Comparison of ENCODE assay signal across 27 cellular contexts in the genomic region with DNA sequence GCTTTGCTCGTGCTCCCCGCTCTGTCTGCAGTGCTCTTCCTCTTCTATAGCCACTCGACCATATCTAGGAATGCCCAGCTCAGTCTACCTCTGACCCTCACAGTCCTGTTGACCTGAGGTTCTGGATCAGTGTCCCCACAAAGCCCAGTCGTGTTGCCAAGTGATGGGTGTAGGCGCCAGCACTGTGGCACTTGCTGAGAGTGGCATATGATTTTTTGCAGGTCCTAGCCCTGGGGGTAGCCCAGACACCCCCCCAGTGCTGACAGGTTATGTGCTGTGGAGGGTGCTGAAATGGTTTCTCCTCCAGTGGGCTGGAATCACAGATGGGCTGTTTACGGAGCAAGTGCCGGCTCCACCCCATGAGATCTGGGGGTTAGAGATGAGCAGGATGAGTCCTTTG.
"Had no signal": no experiment of that assay in that cellular context is flagged by ENCODE, and none has a peak within 500 bp of the region (broad histone marks: within the 10 kb centered on the region; RNA-seq: fewer than 3 reads in every experiment).

No MANE protein-coding gene starts in this region.

- H3K4me3 ChIP-seq: adrenal gland, body of pancreas, cardiac muscle cell, ovary, prostate gland, testis, uterus had no signal

- H3K4me1 Mint-ChIP-seq: activated CD4-positive, alpha-beta T cell treated with anti-CD3 and anti-CD28 coated beads for 36 hours; activated naive CD4-positive, alpha-beta T cell treated with anti-CD3 and anti-CD28 coated beads, Interleukin-2, amount 10 ng/mL, durations not matched to agents 7 days and 5 days; mesothelial cell of epicardium; nephron progenitor cell; T-cell had no signal

- ATAC-seq: activated CD4-positive, alpha-beta T cell treated with anti-CD3 and anti-CD28 coated beads for 36 hours; activated T-cell treated with anti-CD3 and anti-CD28 coated beads, Interleukin-2, amount 50 U/mL, for 72 hours; body of pancreas; effector memory CD8-positive, alpha-beta T cell; esophagus mucosa; stimulated activated naive CD8-positive, alpha-beta T cell treated with anti-CD3 and anti-CD28 coated beads, Interleukin-15, Interleukin-2, amounts not matched to agents 100 U/mL and 50 U/mL, for 24 hours; T-cell had no signal

- H3K36me3 Mint-ChIP-seq: naive B cell had no signal

- H3K9me3 Mint-ChIP-seq: activated naive CD4-positive, alpha-beta T cell treated with anti-CD3 and anti-CD28 coated beads, Interleukin-2, amount 10 ng/mL, durations not matched to agents 7 days and 5 days; activated T-cell treated with anti-CD3 and anti-CD28 coated beads, Interleukin-2, amount 50 U/mL, for 72 hours; effector memory CD8-positive, alpha-beta T cell; mesothelial cell of epicardium; naive B cell; nephron progenitor cell; T-cell; T-helper 2 cell treated with Interferon-gamma antibody and Interleukin-4, amounts not matched to agents 5 μg/mL and 100 μg/mL, for 36 hours had no signal

- H3K27ac Mint-ChIP-seq: activated CD4-positive, alpha-beta T cell treated with anti-CD3 and anti-CD28 coated beads for 36 hours; activated naive CD4-positive, alpha-beta T cell treated with anti-CD3 and anti-CD28 coated beads, Interleukin-2, amount 10 ng/mL, durations not matched to agents 7 days and 5 days; activated T-cell treated with anti-CD3 and anti-CD28 coated beads, Interleukin-2, amount 50 U/mL, for 72 hours; mesothelial cell of epicardium; nephron progenitor cell; T-cell; T-helper 2 cell treated with Interferon-gamma antibody and Interleukin-4, amounts not matched to agents 5 μg/mL and 100 μg/mL, for 36 hours had no signal

- DNase-seq: activated CD4-positive, alpha-beta T cell treated with anti-CD3 and anti-CD28 coated beads for 36 hours; activated CD4-positive, alpha-beta T cell treated with anti-CD3 and anti-CD28 coated beads, Interleukin-2, amount 50 U/mL, for 4 hours; activated CD4-positive, CD25-positive, alpha-beta regulatory T cell; activated T-cell treated with anti-CD3 and anti-CD28 coated beads for 4 hours; activated T-cell treated with anti-CD3 and anti-CD28 coated beads, Interleukin-2, amount 50 U/mL, for 72 hours; body of pancreas; cortex of kidney; effector memory CD8-positive, alpha-beta T cell; foreskin fibroblast; mammary epithelial cell; naive B cell; nephron progenitor cell; ovary; retina; stimulated activated naive CD8-positive, alpha-beta T cell treated with anti-CD3 and anti-CD28 coated beads, Interleukin-15, Interleukin-2, amounts not matched to agents 100 U/mL and 50 U/mL, for 24 hours; T-cell; testis; trophoblast cell; uterus had no signal

- H3K9me3 ChIP-seq: adrenal gland, body of pancreas, neutrophil, ovary, prostate gland, testis, uterus had no signal

- H3K27me3 Mint-ChIP-seq: activated CD4-positive, alpha-beta T cell treated with anti-CD3 and anti-CD28 coated beads for 36 hours; activated naive CD4-positive, alpha-beta T cell treated with anti-CD3 and anti-CD28 coated beads, Interleukin-2, amount 10 ng/mL, durations not matched to agents 7 days and 5 days; effector memory CD8-positive, alpha-beta T cell; naive B cell; T-cell had no signal

- H3K4me1 ChIP-seq: adrenal gland, body of pancreas, prostate gland, testis, uterus had no signal

- H3K4me3 Mint-ChIP-seq: activated CD4-positive, alpha-beta T cell treated with anti-CD3 and anti-CD28 coated beads for 36 hours; activated naive CD4-positive, alpha-beta T cell treated with anti-CD3 and anti-CD28 coated beads, Interleukin-2, amount 10 ng/mL, durations not matched to agents 7 days and 5 days; activated T-cell treated with anti-CD3 and anti-CD28 coated beads, Interleukin-2, amount 50 U/mL, for 72 hours; effector memory CD8-positive, alpha-beta T cell; mesothelial cell of epicardium; naive B cell; nephron progenitor cell; T-cell; T-helper 2 cell treated with Interferon-gamma antibody and Interleukin-4, amounts not matched to agents 5 μg/mL and 100 μg/mL, for 36 hours had no signal

- H3K36me3 ChIP-seq: ovary, uterus had no signal

- H3K27me3 ChIP-seq: adrenal gland, body of pancreas, cardiac muscle cell, neutrophil, ovary, testis, uterus had no signal

- H3K27ac ChIP-seq: adrenal gland, body of pancreas, cardiac muscle cell, neutrophil, ovary, prostate gland, testis, uterus had no signal
